ENCODE assay signal across 11 cellular contexts in genomic region chr1:209989525-209989924, GRCh38. TPM values are rescaled to one million over a fixed set of nuclear protein-coding genes. Genes with fewer than 3 reads are reported as not detected.
DNase-seq lines count a peak whose midpoint lies in the region; ATAC-seq, FAIRE-seq and TF ChIP-seq lines count a peak whose summit lies in the region.
"Had no signal": no experiment of that assay in that cellular context is flagged by ENCODE, and none has a peak within 500 bp of the region (broad histone marks: within the 10 kb centered on the region; RNA-seq: fewer than 3 reads in every experiment).

No MANE protein-coding gene starts in this region.

- peak; percentile 92 for FAIRE-seq in endometrium (lab: Jason Lieb, UNC)

- TF ChIP-seq CTCF in heart left ventricle (IDR thresholded peaks at IDR 0.05) (peak in 11 of 12 donors; percentile 9 to 49 (median 34)), uterus (IDR thresholded peaks at IDR 0.05) (peak in 2 of 4 experiments; percentile 4 to 21)

- peaks cover 0 to 7% (median 0%) of the 10 kb centered on the region in 12 donors for H3K9me3 ChIP-seq in heart left ventricle
- H3K9me3 ChIP-seq in uterus, result no peaks in the 10 kb centered on the region
- no peaks in the 10 kb centered on the region for H3K9me3 ChIP-seq in T-helper 17 cell (ENCODE audit: control insufficient read depth, low read length, poor library complexity, severe bottlenecking)

- 24 to 34% (median 32%) methylated on average over 3 of the region's 3 CpGs for WGBS in heart left ventricle, 4 donors

- no peaks in the 10 kb centered on the region for H3K36me3 ChIP-seq in heart left ventricle
- H3K36me3 ChIP-seq in uterus, result no peaks in the 10 kb centered on the region
- H3K36me3 ChIP-seq: tibial artery had no signal

- no peak for ATAC-seq in heart left ventricle
- ATAC-seq in left ventricle myocardium superior, result no peak
- ATAC-seq in T-helper 17 cell, result no peak
- no peak for ATAC-seq in GM18502 (IDR thresholded peaks at IDR 0.05; ENCODE audit: poor library complexity, unreplicated experiment)
- ATAC-seq: naive thymus-derived CD4-positive, alpha-beta T cell had no signal

- TF ChIP-seq POLR2A in heart left ventricle (IDR thresholded peaks at IDR 0.05), result no peak
- TF ChIP-seq POLR2A in uterus (IDR thresholded peaks at IDR 0.05), result no peak

- no peak overlapping the region for H3K4me3 ChIP-seq in heart left ventricle
- no peak overlapping the region for H3K4me3 ChIP-seq in uterus
- H3K4me3 ChIP-seq: tibial artery had no signal

- no peak overlapping the region for H3K4me3 Mint-ChIP-seq in T-helper 17 cell
- H3K4me3 Mint-ChIP-seq: activated naive CD8-positive, alpha-beta T cell; naive thymus-derived CD4-positive, alpha-beta T cell had no signal

- H3K4me1 ChIP-seq in heart left ventricle (no peaks in the 10 kb centered on the region), uterus (no peaks in the 10 kb centered on the region)
- H3K4me1 ChIP-seq: tibial artery had no signal

- intact Hi-C loops in heart left ventricle (cut with DNase I) (loop anchor here in 9 of 10 donors (1.0 to 10.0 kb wide), 5 partner anchors 127 to 425 kb away; no protein-coding TSS in a partner anchor), left ventricle myocardium superior (cut with micrococcal nuclease) (loop anchor here (5.0 kb wide), 1 partner anchor 127 kb away; no protein-coding TSS in a partner anchor), uterus (cut with DNase I; ENCODE audit: low total_unique reads) (no loop called here)

- H3K27me3 ChIP-seq in heart left ventricle, result peaks cover 0 to 17% (median 0%) of the 10 kb centered on the region in 9 donors
- H3K27me3 ChIP-seq in uterus, result no peaks in the 10 kb centered on the region
- H3K27me3 ChIP-seq: tibial artery had no signal

- H3K27me3 Mint-ChIP-seq in T-helper 17 cell, result peaks cover 58% of the 10 kb centered on the region

- H3K4me1 Mint-ChIP-seq in T-helper 17 cell, result no peaks in the 10 kb centered on the region
- H3K4me1 Mint-ChIP-seq: naive thymus-derived CD4-positive, alpha-beta T cell had no signal

- DNase-seq in heart left ventricle (no peak), left ventricle myocardium superior (no peak), NCI-H460 (ENCODE audit: extremely low read depth, low read depth) (peak; percentile 32), uterus (no peak), T-helper 17 cell (no peak)
- no peak for DNase-seq in activated CD4-positive, alpha-beta T cell treated with anti-CD3 and anti-CD28 coated beads, Interleukin-2, amount 50 U/mL, for 4 hours
- DNase-seq: naive thymus-derived CD4-positive, alpha-beta T cell; tibial artery had no signal

- H3K27ac Mint-ChIP-seq in T-helper 17 cell, result no peak overlapping the region
- H3K27ac Mint-ChIP-seq: activated naive CD8-positive, alpha-beta T cell; naive thymus-derived CD4-positive, alpha-beta T cell had no signal

- H3K36me3 Mint-ChIP-seq in T-helper 17 cell (ENCODE audit: low read depth), result no peaks in the 10 kb centered on the region

- H3K27ac ChIP-seq in heart left ventricle, result no peak overlapping the region
- H3K27ac ChIP-seq in uterus, result no peak overlapping the region
- H3K27ac ChIP-seq: tibial artery had no signal

RNA-seq across cellular contexts. Expression of gene SYT14, which starts 51.5 kb away (rescaled TPM):
- total RNA-seq in heart left ventricle (not detected), left ventricle myocardium superior (not detected), uterus (1 to 10 TPM in 1 of 4 donors, under 1 TPM in 1, not detected in 2; under 0.01 to 1.0 TPM), T-helper 17 cell (not detected)
- not detected for polyA plus RNA-seq in heart left ventricle
- total RNA-seq in NCI-H460 (2014; rRNA removed; shearing (Covaris generic)), result under 0.01 and 0.06 TPM in 2 replicates
- not detected in 2 replicates for polyA plus RNA-seq in NCI-H460 (2014; cell fraction: nucleus; rRNA removed)
- total RNA-seq: naive thymus-derived CD4-positive, alpha-beta T cell had no signal
- polyA plus RNA-seq: naive thymus-derived CD4-positive, alpha-beta T cell had no signal
